Comparison of ENCODE assay signal across 8 cellular contexts in the genomic region with DNA sequence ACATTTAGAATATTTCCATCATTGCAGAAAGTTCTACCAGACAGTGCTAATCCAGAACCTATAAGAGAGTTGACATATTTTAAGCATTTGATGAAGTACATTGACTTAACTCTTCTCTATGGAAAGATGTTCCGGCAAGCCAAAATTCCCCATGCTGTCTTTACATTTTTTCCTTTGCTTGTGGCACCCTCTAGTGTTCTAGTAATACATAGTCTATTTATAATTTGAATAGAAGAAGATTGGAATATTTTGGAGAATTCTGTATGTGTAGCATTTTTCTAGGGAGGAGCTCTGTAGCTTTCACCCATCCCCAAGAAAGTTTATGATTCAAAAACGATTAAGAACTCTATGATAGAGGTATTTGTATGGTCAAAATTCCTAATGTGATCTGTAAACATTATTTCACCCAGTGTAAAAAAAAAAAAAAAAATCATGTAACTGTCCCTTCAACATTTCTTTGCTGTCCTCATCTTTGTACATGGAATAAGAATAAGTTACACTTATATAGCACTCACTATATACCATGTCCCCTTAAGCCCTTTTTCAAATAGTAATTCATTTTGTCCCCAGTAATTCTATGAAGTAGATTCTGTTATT. TPM values are rescaled to one million over a fixed set of nuclear protein-coding genes. Genes with fewer than 3 reads are reported as not detected.
A peak's percentile ranks its signal among the peaks of the same experiment; 100 is the strongest.
DNase-seq lines count a peak whose midpoint lies in the region; ATAC-seq, FAIRE-seq and TF ChIP-seq lines count a peak whose summit lies in the region.

No MANE protein-coding gene starts in this region.

- H3K27me3 ChIP-seq in naive thymus-derived CD4-positive, alpha-beta T cell (ENCODE audit: control insufficient read depth in 2 of 2, insufficient read depth in 2 of 2, low read length in 2 of 2) = no peaks in the 10 kb centered on the region

- H3K36me3 ChIP-seq in naive thymus-derived CD4-positive, alpha-beta T cell (ENCODE audit: control insufficient read depth in 2 of 3, insufficient read depth in 3 of 3, low read length in 3 of 3) = peaks cover 0 to 5% (median 0%) of the 10 kb centered on the region in 3 experiments

- intact Hi-C loops in naive thymus-derived CD4-positive, alpha-beta T cell (cut with micrococcal nuclease) = loop anchor here in 1 of 2 donors (1.0 to 10.0 kb wide), 2 partner anchors 50 to 277 kb away; no protein-coding TSS in a partner anchor

- no peak for FAIRE-seq in A549 (lab: Jason Lieb, UNC)

- peaks cover 0 to 20% (median 15%) of the 10 kb centered on the region in 5 donors for H3K36me3 Mint-ChIP-seq in naive thymus-derived CD4-positive, alpha-beta T cell
- H3K36me3 Mint-ChIP-seq in activated T-cell treated with anti-CD3 and anti-CD28 coated beads, Interleukin-2, amount 50 U/mL, for 72 hours (ENCODE audit: insufficient read depth in 2 of 2) = no peaks in the 10 kb centered on the region

- ATAC-seq in A549 (peak in 1 of 2 experiments; percentile 67; a peak in 3 of 6 replicates), omental fat pad (ENCODE audit: low FRiP score) (no peak)
- ATAC-seq in naive thymus-derived CD4-positive, alpha-beta T cell = peak; percentile 37
- ATAC-seq in activated T-cell treated with anti-CD3 and anti-CD28 coated beads, Interleukin-2, amount 50 U/mL, for 72 hours (replicated peaks in 1 of 2) = no peak

- no peak for TF ChIP-seq EP300 in A549 (IDR thresholded peaks at IDR 0.05)

- H3K4me1 ChIP-seq in A549 = peaks cover 28% of the 10 kb centered on the region; the same call in 2 of the 3 replicates
- H3K4me1 ChIP-seq in naive thymus-derived CD4-positive, alpha-beta T cell (ENCODE audit: control insufficient read depth in 2 of 2, insufficient read depth in 2 of 2, low read length in 2 of 2) = peaks cover 0 to 3% of the 10 kb centered on the region in 2 donors

- H3K4me3 ChIP-seq in A549 = no peak overlapping the region
- H3K4me3 ChIP-seq in naive thymus-derived CD4-positive, alpha-beta T cell (ENCODE audit: low read length) = no peak overlapping the region

- H3K9me3 ChIP-seq in A549 = no peaks in the 10 kb centered on the region
- H3K9me3 ChIP-seq in naive thymus-derived CD4-positive, alpha-beta T cell (ENCODE audit: control insufficient read depth in 2 of 3, low read length in 3 of 3) = no peaks in the 10 kb centered on the region

- H3K9me3 Mint-ChIP-seq in naive thymus-derived CD4-positive, alpha-beta T cell = no peaks in the 10 kb centered on the region
- H3K9me3 Mint-ChIP-seq in activated T-cell treated with anti-CD3 and anti-CD28 coated beads, Interleukin-2, amount 50 U/mL, for 72 hours = no peaks in the 10 kb centered on the region

- CTCF ChIA-PET in A549 (lab: Yijun Ruan, JAX) = interaction anchor here (0.6 to 3.6 kb wide), 48 partner anchors 8 to 452 kb away, joined by 3 to 53 read pairs (median 4); a partner anchor contains a TSS
- CTCF ChIA-PET in naive thymus-derived CD4-positive, alpha-beta T cell (lab: Charles Lee) = interaction anchor here (0.7 to 3.8 kb wide), 2 partner anchors 9 to 276 kb away, joined by 3 to 18 read pairs; no protein-coding TSS in a partner anchor

- TF ChIP-seq POLR2A in A549 (IDR thresholded peaks at IDR 0.05; ENCODE audit: low read length) = no peak

- in situ Hi-C loops in GM13977 (cut with MboI; ENCODE audit: low pct_unique_long_range_greater_than_20kb, low sequenced_read_pairs, unreplicated experiment) = loop anchor here (25.0 kb wide), 1 partner anchor 282 kb away; no protein-coding TSS in a partner anchor

- no peak overlapping the region for H3K4me3 Mint-ChIP-seq in naive thymus-derived CD4-positive, alpha-beta T cell
- no peak overlapping the region for H3K4me3 Mint-ChIP-seq in activated T-cell treated with anti-CD3 and anti-CD28 coated beads, Interleukin-2, amount 50 U/mL, for 72 hours

- peak; percentile 81 for TF ChIP-seq RAD21 in A549 (conservative IDR thresholded peaks at IDR 0.05 in 1 of 2, IDR thresholded peaks at IDR 0.05 in 1 of 2)

- peak overlapping the region in 1 of 9 donors; percentile 6 for H3K27ac Mint-ChIP-seq in naive thymus-derived CD4-positive, alpha-beta T cell
- H3K27ac Mint-ChIP-seq in activated T-cell treated with anti-CD3 and anti-CD28 coated beads, Interleukin-2, amount 50 U/mL, for 72 hours = no peak overlapping the region

- peaks cover 5 to 61% (median 36%) of the 10 kb centered on the region in 7 donors for H3K4me1 Mint-ChIP-seq in naive thymus-derived CD4-positive, alpha-beta T cell
- H3K4me1 Mint-ChIP-seq in activated T-cell treated with anti-CD3 and anti-CD28 coated beads, Interleukin-2, amount 50 U/mL, for 72 hours (ENCODE audit: low read depth) = peaks cover 14% of the 10 kb centered on the region

- POLR2A ChIA-PET in A549 (lab: Yijun Ruan, JAX) = interaction anchor here (0.6 kb wide), 1 partner anchor 33 kb away, joined by 3 read pairs; a partner anchor contains a TSS
- POLR2A ChIA-PET in naive thymus-derived CD4-positive, alpha-beta T cell (lab: Charles Lee) = interaction anchor here (0.7 kb wide), 2 partner anchors 23 to 496 kb away, joined by 4 to 6 read pairs; no protein-coding TSS in a partner anchor

- peak; percentile 79 for TF ChIP-seq CTCF in A549 (IDR thresholded peaks at IDR 0.05)
- TF ChIP-seq CTCF in GM13977 (IDR thresholded peaks at IDR 0.05; ENCODE audit: extremely low read depth, insufficient read depth, missing control alignments) = peak; percentile 21
- no peak for TF ChIP-seq CTCF in omental fat pad (IDR thresholded peaks at IDR 0.05)

- no peak overlapping the region for H3K27ac ChIP-seq in A549
- no peak overlapping the region for H3K27ac ChIP-seq in naive thymus-derived CD4-positive, alpha-beta T cell (ENCODE audit: low read depth, low read length)

- 6% methylated on average over 2 of the region's 2 CpGs for WGBS in A549 (ENCODE audit: missing lambda C conversion rate)

- no peaks in the 10 kb centered on the region for H3K27me3 Mint-ChIP-seq in naive thymus-derived CD4-positive, alpha-beta T cell
- H3K27me3 Mint-ChIP-seq in activated T-cell treated with anti-CD3 and anti-CD28 coated beads, Interleukin-2, amount 50 U/mL, for 72 hours (ENCODE audit: low read depth) = no peaks in the 10 kb centered on the region

- DNase-seq in A549 (ENCODE audit: low read depth in 1 of 2, low spot score in 1 of 2) (peak in 1 of 2 experiments; percentile 55), GM13977 (ENCODE audit: low spot score) (no peak), NCI-H748 (lab: John Stamatoyannopoulos, UW; ENCODE audit: unreplicated experiment) (peak; percentile 52), dermis blood vessel endothelial cell (peak; percentile 71), omental fat pad (ENCODE audit: low spot score) (no peak)
- DNase-seq in naive thymus-derived CD4-positive, alpha-beta T cell = peak in 3 of 9 donors; percentile 1 to 25 (median 12)
- no peak for DNase-seq in activated T-cell treated with anti-CD3 and anti-CD28 coated beads, Interleukin-2, amount 50 U/mL, for 72 hours
- DNase-seq in activated T-cell treated with anti-CD3 and anti-CD28 coated beads, Interleukin-2, amount 50 U/mL, for 48 hours = no peak

- H3K4me2 ChIP-seq in A549 = peak overlapping the region; percentile 2; the same call in 1 of the 3 replicates

TF ChIP-seq in A549, 52 proteins besides CTCF, POLR2A, EP300 and RAD21:
- TF ChIP-seq NFE2L2 (conservative IDR thresholded peaks at IDR 0.05; ENCODE audit: low read length) = no peak
- TF ChIP-seq SMC3 (IDR thresholded peaks at IDR 0.05) = peak; percentile 66

RNA-seq across cellular contexts. Expression of a gene that starts 33.2 kb away (rescaled TPM):
- 18.5 and 26.6 TPM in 2 replicates for polyA plus RNA-seq in A549 (2011; rRNA removed)
- polyA plus RNA-seq in A549 (2012; cell fraction: cytosol; rRNA removed) = 11.3 and 14.4 TPM in 2 replicates
- polyA plus RNA-seq in A549 (2012; cell fraction: nucleus; rRNA removed) = 14.6 and 19.4 TPM in 2 replicates
- 11.2 to 11.7 TPM (median 11.5 TPM) in 3 replicates for polyA plus RNA-seq in A549 (2017; fragmentation: RNase III; extraction: RNeasy Plus Mini Kit Qiagen cat#74134 plus additional on column Dnase treatment)
- 47.9 and 52.6 TPM in 2 replicates for polyA minus RNA-seq in A549 (2011; rRNA and poly(A)+ RNA removed)
- total RNA-seq in dermis blood vessel endothelial cell = 18.9 and 20.2 TPM in 2 replicates
- total RNA-seq in naive thymus-derived CD4-positive, alpha-beta T cell = 10 to 100 TPM; 25.8 to 49.3 (median 35.3) TPM
- polyA plus RNA-seq in naive thymus-derived CD4-positive, alpha-beta T cell = 10 to 100 TPM; 24.7 to 37.7 TPM
- 10 to 100 TPM; 22.1 to 25.1 TPM for total RNA-seq in activated T-cell treated with anti-CD3 and anti-CD28 coated beads, Interleukin-2, amount 50 U/mL, for 72 hours
- 10 to 100 TPM; 11.7 to 32.3 (median 16.6) TPM for total RNA-seq in omental fat pad

Comparison
In these comparisons a context has a peak if more than half of its experiments do, and no peak if none do; other contexts are left out.
1. DNase-seq: peak in NCI-H748 (single experiment) and dermis blood vessel endothelial cell (single experiment); none in GM13977 (single experiment), activated T-cell treated with anti-CD3 and anti-CD28 coated beads, Interleukin-2, amount 50 U/mL, for 72 hours (0 of 2), activated T-cell treated with anti-CD3 and anti-CD28 coated beads, Interleukin-2, amount 50 U/mL, for 48 hours (0 of 2) and omental fat pad (single experiment).
2. CTCF ChIP-seq: peak in A549 (single experiment) and GM13977 (single experiment); none in omental fat pad (0 of 3).